8 cellular contexts compared by ENCODE assay signal in the genomic region with DNA sequence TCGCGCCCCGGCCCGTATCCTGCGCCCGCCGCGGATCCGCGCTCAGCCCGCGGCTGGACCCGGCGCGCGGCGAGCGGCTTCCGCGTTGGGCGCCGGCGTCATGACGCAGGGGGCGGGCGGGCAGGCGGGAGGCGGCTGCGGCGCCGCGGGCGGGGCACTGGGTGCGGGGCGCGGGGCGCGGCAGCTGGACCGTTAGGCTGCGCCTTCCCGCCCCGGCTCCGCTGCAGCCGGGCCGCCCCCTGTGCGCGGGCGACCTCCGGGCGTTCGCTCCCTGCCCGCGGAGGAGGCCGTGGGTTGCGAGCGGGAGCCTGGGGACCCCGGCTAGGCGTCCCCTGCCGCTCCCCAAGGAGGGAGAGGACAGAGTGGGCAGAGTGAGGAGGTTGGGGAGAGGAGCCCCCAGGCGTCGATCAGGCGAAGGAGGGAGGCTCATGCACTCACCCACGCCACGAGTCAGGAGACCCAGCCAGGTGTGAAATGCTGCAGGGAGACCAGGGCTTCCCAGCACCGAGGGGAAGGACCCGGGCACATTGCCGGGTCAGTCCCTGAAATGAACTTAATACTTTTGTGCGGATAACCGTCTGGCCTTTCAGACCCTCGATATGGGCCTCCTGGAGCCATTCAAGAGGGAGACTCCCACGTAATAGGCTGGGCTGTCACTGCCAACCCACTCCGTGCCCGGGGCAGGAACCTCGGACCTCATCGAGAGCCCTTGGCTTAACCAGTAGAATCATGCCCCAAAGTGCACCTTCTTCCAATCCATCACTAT. TPM values are rescaled to one million over a fixed set of nuclear protein-coding genes. Genes with fewer than 3 reads are reported as not detected.
DNase-seq lines count a peak whose midpoint lies in the region; ATAC-seq, FAIRE-seq and TF ChIP-seq lines count a peak whose summit lies in the region.

A gene (minus strand): TSS at position 55 of the 766 bp plus-strand sequence. CDS start 252 bp downstream, outside the sequence.

- H3K27ac Mint-ChIP-seq in nephron progenitor cell, result no peak within 1 kb of the TSS
- H3K27ac Mint-ChIP-seq in stimulated activated naive CD8-positive, alpha-beta T cell treated with anti-CD3 and anti-CD28 coated beads, Interleukin-15, Interleukin-2, amounts not matched to agents 100 ng/mL and 50 ng/mL, for 24 hours, result peak within 1 kb of the TSS; percentile 89

- H3K9me3 Mint-ChIP-seq in nephron progenitor cell, result no peaks in the 10 kb centered on the region
- no peaks in the 10 kb centered on the region for H3K9me3 Mint-ChIP-seq in stimulated activated naive CD8-positive, alpha-beta T cell treated with anti-CD3 and anti-CD28 coated beads, Interleukin-15, Interleukin-2, amounts not matched to agents 100 ng/mL and 50 ng/mL, for 24 hours

- H3K4me3 ChIP-seq in fibroblast of villous mesenchyme (ENCODE audit: low read depth, low read length), result peak within 1 kb of the TSS; percentile 69

- DNase-seq in CD1c-positive myeloid dendritic cell (ENCODE audit: extremely low spot score) (peak; percentile 93), GM19239 (ENCODE audit: insufficient read length, low spot score) (peak; percentile 75), RPMI7951 (ENCODE audit: low read depth) (peak; percentile 83), activated gamma-delta T cell (lab: John Stamatoyannopoulos, UW) (peak; percentile 74), fibroblast of villous mesenchyme (ENCODE audit: low read depth) (peak; percentile 77), nephron progenitor cell (peak; percentile 79)

- peaks cover 48% of the 10 kb centered on the region for H3K4me1 Mint-ChIP-seq in nephron progenitor cell
- H3K4me1 Mint-ChIP-seq in stimulated activated naive CD8-positive, alpha-beta T cell treated with anti-CD3 and anti-CD28 coated beads, Interleukin-15, Interleukin-2, amounts not matched to agents 100 ng/mL and 50 ng/mL, for 24 hours (ENCODE audit: low read depth), result peaks cover 32% of the 10 kb centered on the region

- H3K27me3 Mint-ChIP-seq in nephron progenitor cell (ENCODE audit: low read depth, poor library complexity), result peaks cover 20% of the 10 kb centered on the region
- H3K27me3 Mint-ChIP-seq in stimulated activated naive CD8-positive, alpha-beta T cell treated with anti-CD3 and anti-CD28 coated beads, Interleukin-15, Interleukin-2, amounts not matched to agents 100 ng/mL and 50 ng/mL, for 24 hours, result no peaks in the 10 kb centered on the region

- H3K36me3 Mint-ChIP-seq in nephron progenitor cell (ENCODE audit: low read depth), result no peaks in the 10 kb centered on the region
- peaks cover 5% of the 10 kb centered on the region for H3K36me3 Mint-ChIP-seq in stimulated activated naive CD8-positive, alpha-beta T cell treated with anti-CD3 and anti-CD28 coated beads, Interleukin-15, Interleukin-2, amounts not matched to agents 100 ng/mL and 50 ng/mL, for 24 hours (ENCODE audit: low read depth)

- H3K4me3 Mint-ChIP-seq in nephron progenitor cell, result peak within 1 kb of the TSS; percentile 86
- H3K4me3 Mint-ChIP-seq in stimulated activated naive CD8-positive, alpha-beta T cell treated with anti-CD3 and anti-CD28 coated beads, Interleukin-15, Interleukin-2, amounts not matched to agents 100 ng/mL and 50 ng/mL, for 24 hours, result peak within 1 kb of the TSS; percentile 92

- no peak for TF ChIP-seq CTCF in fibroblast of villous mesenchyme (IDR thresholded peaks at IDR 0.05; ENCODE audit: insufficient read depth, low read depth, low read length)
- TF ChIP-seq CTCF in nephron progenitor cell (IDR thresholded peaks at IDR 0.05), result no peak

- FAIRE-seq in GM19239 (lab: Jason Lieb, UNC), result no peak

- ATAC-seq in HG03432 (IDR thresholded peaks at IDR 0.05; ENCODE audit: unreplicated experiment), result peak; percentile 85

RNA-seq across cellular contexts. Expression of the gene that starts here (rescaled TPM):
- total RNA-seq in RPMI7951 (2014; rRNA removed; shearing (Covaris generic)), result 40.5 and 50.4 TPM in 2 replicates
- total RNA-seq in fibroblast of villous mesenchyme, result 35.8 and 66.7 TPM in 2 replicates

Comparison
In these comparisons a context has a peak if more than half of its experiments do, and no peak if none do; other contexts are left out.
1. Peak in every context shown above with its lines: DNase-seq, ATAC-seq and H3K4me3 ChIP-seq.